Comparison of ENCODE assay signal across 18 cellular contexts in the genomic region with DNA sequence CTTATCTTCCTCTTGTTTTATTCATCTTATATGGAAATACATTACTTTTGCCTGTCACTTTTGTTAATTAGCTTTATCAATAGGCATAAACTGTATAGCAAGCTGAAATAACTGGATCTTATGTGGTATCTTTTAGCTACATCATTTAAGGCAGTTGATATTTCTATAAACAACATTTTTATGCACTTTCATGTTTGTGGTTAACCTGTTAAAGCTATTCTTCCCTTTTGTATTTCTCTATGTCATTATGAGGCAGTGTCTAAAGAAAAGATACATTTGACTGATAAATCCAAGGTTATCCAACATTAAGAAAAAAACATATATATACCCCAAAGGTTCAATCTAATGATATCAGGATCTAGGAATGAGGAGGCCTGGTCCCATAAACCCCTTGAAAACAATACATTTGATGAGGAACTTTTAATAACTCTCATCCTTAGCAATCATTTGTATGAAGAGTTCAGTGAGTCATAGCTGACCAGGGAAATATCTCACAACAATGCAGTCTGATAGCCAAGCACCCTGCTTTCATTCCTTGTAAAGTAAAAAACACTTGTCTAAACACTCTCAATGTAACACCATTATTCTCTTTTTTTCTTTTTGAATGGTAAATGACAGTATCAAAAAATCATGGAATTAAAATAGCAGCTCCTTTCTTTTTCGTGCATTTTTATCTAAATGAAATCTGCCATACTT.
A peak's percentile ranks its signal among the peaks of the same experiment; 100 is the strongest.
DNase-seq lines count a peak whose midpoint lies in the region; ATAC-seq and TF ChIP-seq lines count a peak whose summit lies in the region.
"Had no signal": no experiment of that assay in that cellular context is flagged by ENCODE, and none has a peak within 500 bp of the region (broad histone marks: within the 10 kb centered on the region; RNA-seq: fewer than 3 reads in every experiment).

No MANE protein-coding gene starts in this region.

- H3K27ac ChIP-seq in IMR-90 (ENCODE audit: insufficient read depth, low read length) (no peak overlapping the region), neuronal stem cell (replicated peaks; ENCODE audit: low read length) (no peak overlapping the region), uterus (no peak overlapping the region), adrenal gland (no peak overlapping the region)

- H3K18ac ChIP-seq in IMR-90 (ENCODE audit: low read depth, low read length) (no peak overlapping the region), neuronal stem cell (ENCODE audit: low read length) (no peak overlapping the region)

- BruUV-seq in IMR-90 (replicated peaks; lab: Mats Ljungman, UMichigan) = no TSS peak

- H3K4me3 ChIP-seq in IMR-90 (ENCODE audit: insufficient read depth, low read depth, low read length) (no peak overlapping the region), astrocyte of the cerebellum (ENCODE audit: low read depth, low read length) (no peak overlapping the region), neuronal stem cell (ENCODE audit: low read length in 2 of 2) (peak overlapping the region in 1 of 2 donors; percentile 1), uterus (no peak overlapping the region), adrenal gland (no peak overlapping the region)
- H3K4me3 ChIP-seq: lung had no signal

- no peaks in the 10 kb centered on the region for H3K9me1 ChIP-seq in IMR-90 (ENCODE audit: insufficient read depth, low read length)

- no peak for ATAC-seq in IMR-90 (ENCODE audit: low read depth)
- ATAC-seq in omental fat pad (ENCODE audit: low FRiP score) = no peak
- ATAC-seq: HCT116; Panc1; stimulated activated effector memory CD8-positive, alpha-beta T cell treated with anti-CD3 and anti-CD28 coated beads, Interleukin-12 subunit alpha, Interleukin-12 subunit beta, amount 100 ng/mL, for 72 hours had no signal

- no peak overlapping the region for H4K8ac ChIP-seq in IMR-90 (ENCODE audit: low read depth in 2 of 2, low read length in 2 of 2)
- no peak overlapping the region for H4K8ac ChIP-seq in neuronal stem cell (ENCODE audit: low read depth, low read length)

- H3K79me1 ChIP-seq in IMR-90 (ENCODE audit: low read depth in 1 of 2, low read length in 2 of 2) (no peaks in the 10 kb centered on the region), neuronal stem cell (ENCODE audit: low read depth, low read length) (no peaks in the 10 kb centered on the region)

- no peak overlapping the region for H2BK120ac ChIP-seq in IMR-90 (ENCODE audit: low read depth, low read length)
- no peak overlapping the region for H2BK120ac ChIP-seq in neuronal stem cell (ENCODE audit: low read depth, low read length)

- H2AFZ ChIP-seq in IMR-90 (replicated peaks; ENCODE audit: low read length, poor library complexity) (no peak overlapping the region), neuronal stem cell (ENCODE audit: low read length) (peak overlapping the region; percentile 65)

- H3K9me3 ChIP-seq in IMR-90 (ENCODE audit: control insufficient read depth, insufficient read depth, low read length) (no peaks in the 10 kb centered on the region), neuronal stem cell (replicated peaks in 1 of 2; ENCODE audit: control insufficient read depth in 2 of 2, insufficient read depth in 1 of 2, low read depth in 1 of 2, low read length in 2 of 2) (no peaks in the 10 kb centered on the region), uterus (no peaks in the 10 kb centered on the region), adrenal gland (replicated peaks in 1 of 3) (no peaks in the 10 kb centered on the region)

- no peak overlapping the region for H3K4ac ChIP-seq in IMR-90 (ENCODE audit: low read depth, low read length)
- H3K4ac ChIP-seq in neuronal stem cell (ENCODE audit: low read length) = no peak overlapping the region

- H3K9ac ChIP-seq in IMR-90 (ENCODE audit: low read depth, low read length) = no peak overlapping the region
- H3K9ac ChIP-seq in neuronal stem cell (ENCODE audit: low read depth, low read length, poor library complexity) = no peak overlapping the region

- intact Hi-C loops in IMR-90 (cut with micrococcal nuclease) = no loop called here
- intact Hi-C loops in uterus (cut with DNase I; ENCODE audit: low total_unique reads) = no loop called here
- intact Hi-C loops in adrenal gland (cut with DNase I) = no loop called here

- no peak overlapping the region for H2AK9ac ChIP-seq in IMR-90 (replicated peaks; ENCODE audit: low read depth, low read length, poor library complexity)

- TF ChIP-seq CTCF in IMR-90 (conservative IDR thresholded peaks at IDR 0.05; ENCODE audit: low read depth, low read length) (no peak), astrocyte of the cerebellum (IDR thresholded peaks at IDR 0.05; ENCODE audit: low read depth, low read length, missing control alignments) (no peak), omental fat pad (IDR thresholded peaks at IDR 0.05) (no peak), uterus (IDR thresholded peaks at IDR 0.05) (no peak), adrenal gland (IDR thresholded peaks at IDR 0.05) (no peak)

- H3K23ac ChIP-seq in IMR-90 (ENCODE audit: low read depth, low read length) = no peak overlapping the region
- H3K23ac ChIP-seq in neuronal stem cell (ENCODE audit: low read depth, low read length, poor library complexity) = no peak overlapping the region

- H4K5ac ChIP-seq in IMR-90 (ENCODE audit: low read depth, low read length) = no peak overlapping the region

- H3K36me3 ChIP-seq in IMR-90 (ENCODE audit: control insufficient read depth, insufficient read depth, low read length) (no peaks in the 10 kb centered on the region), neuronal stem cell (replicated peaks in 1 of 2; ENCODE audit: control insufficient read depth in 2 of 2, insufficient read depth in 2 of 2, low read length in 2 of 2) (no peaks in the 10 kb centered on the region), uterus (no peaks in the 10 kb centered on the region), adrenal gland (replicated peaks in 1 of 2) (no peaks in the 10 kb centered on the region)

- no CpG with 5 or more reads among the region's 1 CpG for WGBS in IMR-90 (ENCODE audit: extremely low coverage in 2 of 2, insufficient read length in 1 of 2), 2 experiments
- no CpG with 5 or more reads among the region's 1 CpG for WGBS in neuronal stem cell (ENCODE audit: extremely low coverage in 2 of 2, insufficient read length in 2 of 2, insufficient replicate concordance in 1 of 2), 2 donors
- 67 to 89% (median 75%) methylated on average over 1 of the region's 1 CpG for WGBS in adrenal gland, 4 donors

- POLR2A ChIA-PET in IMR-90 (lab: Charles Lee; ENCODE audit: unreplicated experiment) = no interaction called here

- no peak overlapping the region for H2AK5ac ChIP-seq in IMR-90 (ENCODE audit: low read depth, low read length)
- H2AK5ac ChIP-seq in neuronal stem cell (ENCODE audit: low read depth, low read length) = no peak overlapping the region

- H3K27me3 ChIP-seq in IMR-90 (ENCODE audit: control insufficient read depth, insufficient read depth, low read length) = no peaks in the 10 kb centered on the region
- no peaks in the 10 kb centered on the region for H3K27me3 ChIP-seq in neuronal stem cell (ENCODE audit: control insufficient read depth in 3 of 3, insufficient read depth in 3 of 3, low read depth in 1 of 3, low read length in 3 of 3)
- no peaks in the 10 kb centered on the region for H3K27me3 ChIP-seq in uterus
- H3K27me3 ChIP-seq in adrenal gland = no peaks in the 10 kb centered on the region

- no peak for TF ChIP-seq POLR2A in IMR-90 (IDR thresholded peaks at IDR 0.05; ENCODE audit: low read depth, low read length)
- no peak for TF ChIP-seq POLR2A in uterus (IDR thresholded peaks at IDR 0.05)
- TF ChIP-seq POLR2A in adrenal gland (IDR thresholded peaks at IDR 0.05) = no peak

- H3K14ac ChIP-seq in IMR-90 (replicated peaks; ENCODE audit: low read depth, low read length) (no peak overlapping the region), neuronal stem cell (ENCODE audit: low read length) (no peak overlapping the region)

- CTCF ChIA-PET in IMR-90 (lab: Yijun Ruan, JAX) = no interaction called here

- in situ Hi-C loops in IMR-90 (cut with MboI; ENCODE audit: low sequenced_read_pairs) (no loop called here), astrocyte of the cerebellum (cut with HindIII; ENCODE audit: low sequenced_read_pairs) (no loop called here)

- H2BK12ac ChIP-seq in neuronal stem cell (ENCODE audit: low read length) = no peak overlapping the region

- dilution Hi-C loops in IMR-90 (cut with HindIII; ENCODE audit: low sequenced_read_pairs, unreplicated experiment) = no loop called here

- H3K4me1 ChIP-seq in IMR-90 (ENCODE audit: control insufficient read depth, insufficient read depth, low read length) (no peaks in the 10 kb centered on the region), neuronal stem cell (ENCODE audit: control insufficient read depth in 2 of 2, insufficient read depth in 1 of 2, low read depth in 1 of 2, low read length in 2 of 2) (peaks cover 6 to 34% of the 10 kb centered on the region in 2 donors), uterus (no peaks in the 10 kb centered on the region), adrenal gland (replicated peaks in 1 of 2) (peaks cover 6 to 16% of the 10 kb centered on the region in 2 donors)

- no peaks in the 10 kb centered on the region for H4K20me1 ChIP-seq in IMR-90 (ENCODE audit: insufficient read depth, low read length)

- H3K4me2 ChIP-seq in IMR-90 (ENCODE audit: low read depth, low read length) (no peak overlapping the region), neuronal stem cell (ENCODE audit: insufficient read depth, low read length, poor library complexity, severe bottlenecking) (no peak overlapping the region)

- H2BK15ac ChIP-seq in IMR-90 (ENCODE audit: low read depth, low read length) (no peak overlapping the region), neuronal stem cell (ENCODE audit: low read length) (no peak overlapping the region)

- H2BK20ac ChIP-seq in IMR-90 (ENCODE audit: low read depth, low read length) = no peak overlapping the region

- DNase-seq in IMR-90 (peak; percentile 1), astrocyte of the cerebellum (ENCODE audit: low read depth) (peak; percentile 47), fibroblast of the conjunctiva (ENCODE audit: low read depth) (peak; percentile 18), neuronal stem cell (ENCODE audit: low spot score) (no peak), omental fat pad (ENCODE audit: low spot score) (no peak), uterus (no peak), adrenal gland (no peak), middle frontal gyrus (ENCODE audit: extremely low spot score, low spot score) (no peak)
- DNase-seq: activated CD4-positive, alpha-beta T cell treated with anti-CD3 and anti-CD28 coated beads for 1 hour; activated gamma-delta T cell treated with Interleukin-2 at 50 U/mL for 16 hours; aorta; foreskin melanocyte; NCI-H2107; NCI-H774 had no signal

- H2BK5ac ChIP-seq in IMR-90 (ENCODE audit: low read depth, low read length, poor library complexity, severe bottlenecking) (no peak overlapping the region), neuronal stem cell (ENCODE audit: low read length) (no peak overlapping the region)

- no peak overlapping the region for H3K56ac ChIP-seq in IMR-90 (ENCODE audit: extremely low read depth, insufficient read depth, low read length)

- no peak for TF ChIP-seq RAD21 in IMR-90 (IDR thresholded peaks at IDR 0.05; ENCODE audit: low read length)

- H4K91ac ChIP-seq in IMR-90 (ENCODE audit: insufficient read depth, low read depth, low read length) (no peak overlapping the region), neuronal stem cell (ENCODE audit: low read depth, low read length, poor library complexity) (no peak overlapping the region)

TF ChIP-seq in IMR-90, 13 proteins besides CTCF, POLR2A, EP300 and RAD21 (continues in another document):
- no peak for TF ChIP-seq MXI1 (IDR thresholded peaks at IDR 0.05; ENCODE audit: borderline replicate concordance, low read depth, low read length)

Comparison
In these comparisons a context has a peak if more than half of its experiments do, and no peak if none do; other contexts are left out.
1. DNase-seq: peak in IMR-90 (single experiment), astrocyte of the cerebellum (single experiment) and fibroblast of the conjunctiva (single experiment); none in neuronal stem cell (single experiment), omental fat pad (single experiment), uterus (0 of 2), adrenal gland (0 of 7) and middle frontal gyrus (single experiment).